ENCODE assay signal across 1 cellular context in the genomic region with DNA sequence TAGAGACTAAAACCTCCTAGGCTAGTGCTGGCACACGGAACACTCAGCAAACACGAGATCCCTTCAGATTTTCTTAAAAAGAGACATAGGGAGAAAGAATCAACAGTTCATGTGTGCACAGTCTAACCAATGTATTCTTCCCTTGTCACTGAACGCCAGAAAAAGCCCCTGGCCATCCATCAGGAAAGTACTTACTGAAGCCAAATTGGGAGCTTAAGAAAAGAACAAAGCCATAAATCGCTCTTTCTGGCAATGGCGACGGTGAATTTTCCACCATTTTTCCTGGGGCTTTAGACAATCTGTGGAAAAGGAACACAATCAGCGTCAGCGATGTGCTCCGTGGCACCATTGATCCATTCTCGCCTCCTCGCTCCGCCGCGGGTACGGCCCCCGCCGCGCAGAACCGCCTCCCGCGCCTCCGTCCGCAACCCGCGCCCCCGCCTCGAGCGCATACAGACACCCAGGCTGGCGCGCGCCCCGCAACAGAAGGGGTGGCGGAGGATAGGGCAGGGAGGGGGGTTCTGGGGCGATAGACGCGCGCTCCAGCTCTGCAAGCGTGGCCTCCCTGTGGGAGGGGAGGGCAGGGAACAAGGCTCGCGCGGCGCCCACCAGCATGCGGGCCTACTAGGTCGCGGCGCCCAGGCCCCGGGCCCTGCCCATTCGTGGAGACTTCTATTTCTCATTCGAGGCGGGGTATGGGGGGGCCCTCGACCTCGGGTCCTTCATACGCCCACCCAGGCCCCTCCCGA.
TF ChIP-seq lines count a peak whose summit lies in the region.

No MANE protein-coding gene starts in this region.

TF ChIP-seq in K562, 482 proteins besides CTCF, POLR2A, EP300 and RAD21 (continued from another document and continues in another):
- TF ChIP-seq, protein P1, sequence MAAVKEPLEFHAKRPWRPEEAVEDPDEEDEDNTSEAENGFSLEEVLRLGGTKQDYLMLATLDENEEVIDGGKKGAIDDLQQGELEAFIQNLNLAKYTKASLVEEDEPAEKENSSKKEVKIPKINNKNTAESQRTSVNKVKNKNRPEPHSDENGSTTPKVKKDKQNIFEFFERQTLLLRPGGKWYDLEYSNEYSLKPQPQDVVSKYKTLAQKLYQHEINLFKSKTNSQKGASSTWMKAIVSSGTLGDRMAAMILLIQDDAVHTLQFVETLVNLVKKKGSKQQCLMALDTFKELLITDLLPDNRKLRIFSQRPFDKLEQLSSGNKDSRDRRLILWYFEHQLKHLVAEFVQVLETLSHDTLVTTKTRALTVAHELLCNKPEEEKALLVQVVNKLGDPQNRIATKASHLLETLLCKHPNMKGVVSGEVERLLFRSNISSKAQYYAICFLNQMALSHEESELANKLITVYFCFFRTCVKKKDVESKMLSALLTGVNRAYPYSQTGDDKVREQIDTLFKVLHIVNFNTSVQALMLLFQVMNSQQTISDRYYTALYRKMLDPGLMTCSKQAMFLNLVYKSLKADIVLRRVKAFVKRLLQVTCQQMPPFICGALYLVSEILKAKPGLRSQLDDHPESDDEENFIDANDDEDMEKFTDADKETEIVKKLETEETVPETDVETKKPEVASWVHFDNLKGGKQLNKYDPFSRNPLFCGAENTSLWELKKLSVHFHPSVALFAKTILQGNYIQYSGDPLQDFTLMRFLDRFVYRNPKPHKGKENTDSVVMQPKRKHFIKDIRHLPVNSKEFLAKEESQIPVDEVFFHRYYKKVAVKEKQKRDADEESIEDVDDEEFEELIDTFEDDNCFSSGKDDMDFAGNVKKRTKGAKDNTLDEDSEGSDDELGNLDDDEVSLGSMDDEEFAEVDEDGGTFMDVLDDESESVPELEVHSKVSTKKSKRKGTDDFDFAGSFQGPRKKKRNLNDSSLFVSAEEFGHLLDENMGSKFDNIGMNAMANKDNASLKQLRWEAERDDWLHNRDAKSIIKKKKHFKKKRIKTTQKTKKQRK (IDR thresholded peaks at IDR 0.05; ENCODE audit: borderline replicate concordance, low read depth, low read length), result no peak
- TF ChIP-seq SMARCA4 (IDR thresholded peaks at IDR 0.05) (no peak), ZNF174 (CRISPR knock-in tag; IDR thresholded peaks at IDR 0.05) (no peak), ZNF644 (tag; IDR thresholded peaks at IDR 0.05; ENCODE audit: low read depth) (no peak), NRF1 (conservative IDR thresholded peaks at IDR 0.05 in 1 of 2, IDR thresholded peaks at IDR 0.05 in 1 of 2) (no peak; a peak in 1 of 4 replicates), SIRT6 (IDR thresholded peaks at IDR 0.05; ENCODE audit: low read depth, low read length) (no peak), RBFOX2 (IDR thresholded peaks at IDR 0.05; ENCODE audit: low read depth, low read length) (no peak), ZKSCAN1 (IDR thresholded peaks at IDR 0.05; ENCODE audit: low read depth, low read length) (no peak; the same call in 1 of the 2 replicates), ZFP1 (CRISPR knock-in tag; IDR thresholded peaks at IDR 0.05) (no peak), MAFF (IDR thresholded peaks at IDR 0.05; ENCODE audit: low read length) (no peak), BHLHE40 (IDR thresholded peaks at IDR 0.05; ENCODE audit: low read length) (no peak), ELF1 (tag; IDR thresholded peaks at IDR 0.05) (no peak), ZNF217 (CRISPR knock-in tag; IDR thresholded peaks at IDR 0.05) (no peak), JUND (IDR thresholded peaks at IDR 0.05; ENCODE audit: borderline replicate concordance, low read depth, low read length) (peak; percentile 9; the same call in 1 of the 2 replicates), JUND (tag; IDR thresholded peaks at IDR 0.05; ENCODE audit: borderline replicate concordance, low read depth, low read length) (no peak; the same call in 2 of the 3 replicates), SNRNP70 (optimal IDR thresholded peaks at IDR 0.05; ENCODE audit: low read depth, low read length) (no peak), SAFB2 (IDR thresholded peaks at IDR 0.05; ENCODE audit: borderline replicate concordance, low read depth, low read length, severe bottlenecking) (no peak), ARNT (IDR thresholded peaks at IDR 0.05) (no peak), ZNF77 (CRISPR knock-in tag; IDR thresholded peaks at IDR 0.05) (no peak), STAG1 (CRISPR knock-in tag; IDR thresholded peaks at IDR 0.05; ENCODE audit: borderline replicate concordance) (no peak), PHF21A (IDR thresholded peaks at IDR 0.05; ENCODE audit: borderline replicate concordance, low read depth) (no peak), ZNF780A (CRISPR knock-in tag; IDR thresholded peaks at IDR 0.05) (no peak), CCNT2 (IDR thresholded peaks at IDR 0.05; ENCODE audit: borderline replicate concordance, extremely low read depth, insufficient read length, low read depth, low read length) (no peak), SRSF9 (IDR thresholded peaks at IDR 0.05; ENCODE audit: borderline replicate concordance, low read depth, low read length) (no peak), CBX5 (IDR thresholded peaks at IDR 0.05; ENCODE audit: borderline replicate concordance, low read depth) (no peak), CHD4 (IDR thresholded peaks at IDR 0.05; ENCODE audit: insufficient read depth, insufficient replicate concordance, low read depth, low read length, poor library complexity, severe bottlenecking) (no peak), GABPB1 (CRISPR knock-in tag; IDR thresholded peaks at IDR 0.05) (no peak; the same call in none of the 2 replicates), POLR2B (IDR thresholded peaks at IDR 0.05; ENCODE audit: low read depth, partially characterized antibody) (peak; percentile 67), ZNF830 (CRISPR knock-in tag; IDR thresholded peaks at IDR 0.05) (peak; percentile 91; the same call in 1 of the 2 replicates), KAT2B (IDR thresholded peaks at IDR 0.05; ENCODE audit: low read depth, low read length) (no peak), GATA2 (CRISPR knock-in tag; IDR thresholded peaks at IDR 0.05) (no peak), ZNF76 (CRISPR knock-in tag; IDR thresholded peaks at IDR 0.05; ENCODE audit: borderline replicate concordance) (no peak), SMARCE1 (IDR thresholded peaks at IDR 0.05) (peak; percentile 43), ZKSCAN3 (CRISPR knock-in tag; IDR thresholded peaks at IDR 0.05) (no peak), PPARD (CRISPR knock-in tag; IDR thresholded peaks at IDR 0.05) (no peak), BDP1 (IDR thresholded peaks at IDR 0.05; ENCODE audit: insufficient read depth, insufficient read length) (no peak), MEF2A (IDR thresholded peaks at IDR 0.05; ENCODE audit: control insufficient read depth, low read depth, low read length) (no peak), U2AF2 (optimal IDR thresholded peaks at IDR 0.05; ENCODE audit: low read depth, low read length) (no peak), NFXL1 (CRISPR knock-in tag; IDR thresholded peaks at IDR 0.05) (no peak), C11orf30 (IDR thresholded peaks at IDR 0.05; ENCODE audit: low read depth) (no peak), RBM39 (optimal IDR thresholded peaks at IDR 0.05; ENCODE audit: low read depth, low read length) (no peak)
- TF ChIP-seq, protein P2, sequence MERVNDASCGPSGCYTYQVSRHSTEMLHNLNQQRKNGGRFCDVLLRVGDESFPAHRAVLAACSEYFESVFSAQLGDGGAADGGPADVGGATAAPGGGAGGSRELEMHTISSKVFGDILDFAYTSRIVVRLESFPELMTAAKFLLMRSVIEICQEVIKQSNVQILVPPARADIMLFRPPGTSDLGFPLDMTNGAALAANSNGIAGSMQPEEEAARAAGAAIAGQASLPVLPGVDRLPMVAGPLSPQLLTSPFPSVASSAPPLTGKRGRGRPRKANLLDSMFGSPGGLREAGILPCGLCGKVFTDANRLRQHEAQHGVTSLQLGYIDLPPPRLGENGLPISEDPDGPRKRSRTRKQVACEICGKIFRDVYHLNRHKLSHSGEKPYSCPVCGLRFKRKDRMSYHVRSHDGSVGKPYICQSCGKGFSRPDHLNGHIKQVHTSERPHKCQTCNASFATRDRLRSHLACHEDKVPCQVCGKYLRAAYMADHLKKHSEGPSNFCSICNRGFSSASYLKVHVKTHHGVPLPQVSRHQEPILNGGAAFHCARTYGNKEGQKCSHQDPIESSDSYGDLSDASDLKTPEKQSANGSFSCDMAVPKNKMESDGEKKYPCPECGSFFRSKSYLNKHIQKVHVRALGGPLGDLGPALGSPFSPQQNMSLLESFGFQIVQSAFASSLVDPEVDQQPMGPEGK (CRISPR knock-in tag; IDR thresholded peaks at IDR 0.05; ENCODE audit: borderline replicate concordance), result peak; percentile 31; the same call in 1 of the 2 replicates
- TF ChIP-seq, protein P3, sequence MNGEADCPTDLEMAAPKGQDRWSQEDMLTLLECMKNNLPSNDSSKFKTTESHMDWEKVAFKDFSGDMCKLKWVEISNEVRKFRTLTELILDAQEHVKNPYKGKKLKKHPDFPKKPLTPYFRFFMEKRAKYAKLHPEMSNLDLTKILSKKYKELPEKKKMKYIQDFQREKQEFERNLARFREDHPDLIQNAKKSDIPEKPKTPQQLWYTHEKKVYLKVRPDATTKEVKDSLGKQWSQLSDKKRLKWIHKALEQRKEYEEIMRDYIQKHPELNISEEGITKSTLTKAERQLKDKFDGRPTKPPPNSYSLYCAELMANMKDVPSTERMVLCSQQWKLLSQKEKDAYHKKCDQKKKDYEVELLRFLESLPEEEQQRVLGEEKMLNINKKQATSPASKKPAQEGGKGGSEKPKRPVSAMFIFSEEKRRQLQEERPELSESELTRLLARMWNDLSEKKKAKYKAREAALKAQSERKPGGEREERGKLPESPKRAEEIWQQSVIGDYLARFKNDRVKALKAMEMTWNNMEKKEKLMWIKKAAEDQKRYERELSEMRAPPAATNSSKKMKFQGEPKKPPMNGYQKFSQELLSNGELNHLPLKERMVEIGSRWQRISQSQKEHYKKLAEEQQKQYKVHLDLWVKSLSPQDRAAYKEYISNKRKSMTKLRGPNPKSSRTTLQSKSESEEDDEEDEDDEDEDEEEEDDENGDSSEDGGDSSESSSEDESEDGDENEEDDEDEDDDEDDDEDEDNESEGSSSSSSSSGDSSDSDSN (IDR thresholded peaks at IDR 0.05; ENCODE audit: borderline replicate concordance in 1 of 2, low read depth in 2 of 2, low read length in 2 of 2), result no peak
- TF ChIP-seq, protein P4, sequence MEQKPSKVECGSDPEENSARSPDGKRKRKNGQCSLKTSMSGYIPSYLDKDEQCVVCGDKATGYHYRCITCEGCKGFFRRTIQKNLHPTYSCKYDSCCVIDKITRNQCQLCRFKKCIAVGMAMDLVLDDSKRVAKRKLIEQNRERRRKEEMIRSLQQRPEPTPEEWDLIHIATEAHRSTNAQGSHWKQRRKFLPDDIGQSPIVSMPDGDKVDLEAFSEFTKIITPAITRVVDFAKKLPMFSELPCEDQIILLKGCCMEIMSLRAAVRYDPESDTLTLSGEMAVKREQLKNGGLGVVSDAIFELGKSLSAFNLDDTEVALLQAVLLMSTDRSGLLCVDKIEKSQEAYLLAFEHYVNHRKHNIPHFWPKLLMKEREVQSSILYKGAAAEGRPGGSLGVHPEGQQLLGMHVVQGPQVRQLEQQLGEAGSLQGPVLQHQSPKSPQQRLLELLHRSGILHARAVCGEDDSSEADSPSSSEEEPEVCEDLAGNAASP (IDR thresholded peaks at IDR 0.05), result no peak
- TF ChIP-seq, protein P5, sequence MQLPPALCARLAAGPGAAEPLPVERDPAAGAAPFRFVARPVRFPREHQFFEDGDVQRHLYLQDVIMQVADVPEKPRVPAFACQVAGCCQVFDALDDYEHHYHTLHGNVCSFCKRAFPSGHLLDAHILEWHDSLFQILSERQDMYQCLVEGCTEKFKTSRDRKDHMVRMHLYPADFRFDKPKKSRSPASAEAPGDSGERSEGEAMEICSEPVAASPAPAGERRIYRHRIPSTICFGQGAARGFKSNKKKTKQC (CRISPR knock-in tag; IDR thresholded peaks at IDR 0.05), result peak; percentile 93
- TF ChIP-seq, protein P6, sequence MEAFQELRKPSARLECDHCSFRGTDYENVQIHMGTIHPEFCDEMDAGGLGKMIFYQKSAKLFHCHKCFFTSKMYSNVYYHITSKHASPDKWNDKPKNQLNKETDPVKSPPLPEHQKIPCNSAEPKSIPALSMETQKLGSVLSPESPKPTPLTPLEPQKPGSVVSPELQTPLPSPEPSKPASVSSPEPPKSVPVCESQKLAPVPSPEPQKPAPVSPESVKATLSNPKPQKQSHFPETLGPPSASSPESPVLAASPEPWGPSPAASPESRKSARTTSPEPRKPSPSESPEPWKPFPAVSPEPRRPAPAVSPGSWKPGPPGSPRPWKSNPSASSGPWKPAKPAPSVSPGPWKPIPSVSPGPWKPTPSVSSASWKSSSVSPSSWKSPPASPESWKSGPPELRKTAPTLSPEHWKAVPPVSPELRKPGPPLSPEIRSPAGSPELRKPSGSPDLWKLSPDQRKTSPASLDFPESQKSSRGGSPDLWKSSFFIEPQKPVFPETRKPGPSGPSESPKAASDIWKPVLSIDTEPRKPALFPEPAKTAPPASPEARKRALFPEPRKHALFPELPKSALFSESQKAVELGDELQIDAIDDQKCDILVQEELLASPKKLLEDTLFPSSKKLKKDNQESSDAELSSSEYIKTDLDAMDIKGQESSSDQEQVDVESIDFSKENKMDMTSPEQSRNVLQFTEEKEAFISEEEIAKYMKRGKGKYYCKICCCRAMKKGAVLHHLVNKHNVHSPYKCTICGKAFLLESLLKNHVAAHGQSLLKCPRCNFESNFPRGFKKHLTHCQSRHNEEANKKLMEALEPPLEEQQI (IDR thresholded peaks at IDR 0.05), result no peak
- TF ChIP-seq, protein P7, sequence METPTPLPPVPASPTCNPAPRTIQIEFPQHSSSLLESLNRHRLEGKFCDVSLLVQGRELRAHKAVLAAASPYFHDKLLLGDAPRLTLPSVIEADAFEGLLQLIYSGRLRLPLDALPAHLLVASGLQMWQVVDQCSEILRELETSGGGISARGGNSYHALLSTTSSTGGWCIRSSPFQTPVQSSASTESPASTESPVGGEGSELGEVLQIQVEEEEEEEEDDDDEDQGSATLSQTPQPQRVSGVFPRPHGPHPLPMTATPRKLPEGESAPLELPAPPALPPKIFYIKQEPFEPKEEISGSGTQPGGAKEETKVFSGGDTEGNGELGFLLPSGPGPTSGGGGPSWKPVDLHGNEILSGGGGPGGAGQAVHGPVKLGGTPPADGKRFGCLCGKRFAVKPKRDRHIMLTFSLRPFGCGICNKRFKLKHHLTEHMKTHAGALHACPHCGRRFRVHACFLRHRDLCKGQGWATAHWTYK (CRISPR knock-in tag; IDR thresholded peaks at IDR 0.05), result peak; percentile 41; the same call in 1 of the 2 replicates
- TF ChIP-seq, protein P8, sequence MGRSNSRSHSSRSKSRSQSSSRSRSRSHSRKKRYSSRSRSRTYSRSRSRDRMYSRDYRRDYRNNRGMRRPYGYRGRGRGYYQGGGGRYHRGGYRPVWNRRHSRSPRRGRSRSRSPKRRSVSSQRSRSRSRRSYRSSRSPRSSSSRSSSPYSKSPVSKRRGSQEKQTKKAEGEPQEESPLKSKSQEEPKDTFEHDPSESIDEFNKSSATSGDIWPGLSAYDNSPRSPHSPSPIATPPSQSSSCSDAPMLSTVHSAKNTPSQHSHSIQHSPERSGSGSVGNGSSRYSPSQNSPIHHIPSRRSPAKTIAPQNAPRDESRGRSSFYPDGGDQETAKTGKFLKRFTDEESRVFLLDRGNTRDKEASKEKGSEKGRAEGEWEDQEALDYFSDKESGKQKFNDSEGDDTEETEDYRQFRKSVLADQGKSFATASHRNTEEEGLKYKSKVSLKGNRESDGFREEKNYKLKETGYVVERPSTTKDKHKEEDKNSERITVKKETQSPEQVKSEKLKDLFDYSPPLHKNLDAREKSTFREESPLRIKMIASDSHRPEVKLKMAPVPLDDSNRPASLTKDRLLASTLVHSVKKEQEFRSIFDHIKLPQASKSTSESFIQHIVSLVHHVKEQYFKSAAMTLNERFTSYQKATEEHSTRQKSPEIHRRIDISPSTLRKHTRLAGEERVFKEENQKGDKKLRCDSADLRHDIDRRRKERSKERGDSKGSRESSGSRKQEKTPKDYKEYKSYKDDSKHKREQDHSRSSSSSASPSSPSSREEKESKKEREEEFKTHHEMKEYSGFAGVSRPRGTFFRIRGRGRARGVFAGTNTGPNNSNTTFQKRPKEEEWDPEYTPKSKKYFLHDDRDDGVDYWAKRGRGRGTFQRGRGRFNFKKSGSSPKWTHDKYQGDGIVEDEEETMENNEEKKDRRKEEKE (IDR thresholded peaks at IDR 0.05; ENCODE audit: borderline replicate concordance in 1 of 2, control insufficient read depth in 1 of 2, low read depth in 2 of 2, low read length in 1 of 2), result no peak
